1 cellular context compared by ENCODE assay signal in genomic region chr15:89689930-89690275, GRCh38.
TF ChIP-seq lines count a peak whose summit lies in the region.

No MANE protein-coding gene starts in this region.

TF ChIP-seq in HepG2, 621 proteins besides CTCF, POLR2A, EP300 and RAD21:
- TF ChIP-seq TFE3 (CRISPR knock-in tag; IDR thresholded peaks at IDR 0.05), result 0 out of 2 replicates have a peak, but pooled peaks have one; percentile 4
- peak; percentile 92 for TF ChIP-seq ZNF441 (CRISPR knock-in tag; IDR thresholded peaks at IDR 0.05; ENCODE audit: borderline replicate concordance)
- 0 out of 2 replicates have a peak, but pooled peaks have one; percentile 4 for TF ChIP-seq ZKSCAN8 (CRISPR knock-in tag; IDR thresholded peaks at IDR 0.05; ENCODE audit: borderline replicate concordance)
- 0 out of 2 replicates have a peak, but pooled peaks have one; percentile 6 for TF ChIP-seq ZNF546 (CRISPR knock-in tag; conservative IDR thresholded peaks at IDR 0.05)
- peak; percentile 46 for TF ChIP-seq RBM39 (IDR thresholded peaks at IDR 0.05; ENCODE audit: low read depth, low read length, poor library complexity, severe bottlenecking)
- TF ChIP-seq ZSCAN30 (CRISPR knock-in tag; IDR thresholded peaks at IDR 0.05), result 0 out of 2 replicates have a peak, but pooled peaks have one; percentile 19
